ENCODE assay signal across 8 cellular contexts in genomic region chr16:84730406-84731106, GRCh38. TPM values are rescaled to one million over a fixed set of nuclear protein-coding genes. Genes with fewer than 3 reads are reported as not detected.
DNase-seq lines count a peak whose midpoint lies in the region; ATAC-seq and TF ChIP-seq lines count a peak whose summit lies in the region.

No MANE protein-coding gene starts in this region.

- no peaks in the 10 kb centered on the region for H3K27me3 ChIP-seq in IMR-90 (ENCODE audit: control insufficient read depth, insufficient read depth, low read length)

- H2AK9ac ChIP-seq in IMR-90 (replicated peaks; ENCODE audit: low read depth, low read length, poor library complexity): no peak overlapping the region

- peaks cover 3% of the 10 kb centered on the region for H3K9me1 ChIP-seq in IMR-90 (ENCODE audit: insufficient read depth, low read length)

- no CpG with 5 or more reads among the region's 9 CpGs for WGBS in IMR-90 (ENCODE audit: extremely low coverage in 2 of 2, insufficient read length in 1 of 2), 2 experiments

- H3K36me3 Mint-ChIP-seq in T-cell: peaks cover 4% of the 10 kb centered on the region

- peak overlapping the region; percentile 39; the same call in 1 of the 2 replicates for H3K4me2 ChIP-seq in IMR-90 (ENCODE audit: low read depth, low read length)

- H2AFZ ChIP-seq in IMR-90 (replicated peaks; ENCODE audit: low read length, poor library complexity): no peak overlapping the region

- H4K91ac ChIP-seq in IMR-90 (ENCODE audit: insufficient read depth, low read depth, low read length): no peak overlapping the region

- no peak overlapping the region for H3K18ac ChIP-seq in IMR-90 (ENCODE audit: low read depth, low read length)

- DNase-seq in CD1c-positive myeloid dendritic cell (ENCODE audit: extremely low spot score) (peak; percentile 75), IMR-90 (peak; percentile 97), T-cell (peak in 9 of 34 experiments; percentile 4 to 38 (median 21)), epithelial cell of esophagus (ENCODE audit: low read depth) (peak; percentile 92), mucosa of gallbladder (ENCODE audit: low spot score) (peak; percentile 73)

- peak overlapping the region; percentile 98 for H2BK5ac ChIP-seq in IMR-90 (ENCODE audit: low read depth, low read length, poor library complexity, severe bottlenecking)

- no peak overlapping the region; the same call in 1 of the 2 replicates for H3K4ac ChIP-seq in IMR-90 (ENCODE audit: low read depth, low read length)

- ATAC-seq in GM18861 (IDR thresholded peaks at IDR 0.05; ENCODE audit: unreplicated experiment) (peak; percentile 53), IMR-90 (ENCODE audit: low read depth) (peak; percentile 85), T-cell (replicated peaks in 1 of 4) (peak in 3 of 4 experiments; percentile 52 to 84 (median 55)), GM19023 (IDR thresholded peaks at IDR 0.05; ENCODE audit: unreplicated experiment) (no peak), HG03520 (IDR thresholded peaks at IDR 0.05; ENCODE audit: unreplicated experiment) (no peak)

- no peak overlapping the region for H2AK5ac ChIP-seq in IMR-90 (ENCODE audit: low read depth, low read length)

- H3K9me3 ChIP-seq in IMR-90 (ENCODE audit: control insufficient read depth, insufficient read depth, low read length): no peaks in the 10 kb centered on the region

- in situ Hi-C loops in IMR-90 (cut with MboI; ENCODE audit: low sequenced_read_pairs): no loop called here

- no peak overlapping the region; the same call in 1 of the 2 replicates for H2BK20ac ChIP-seq in IMR-90 (ENCODE audit: low read depth, low read length)

- peak overlapping the region; percentile 38 to 74 for H3K27ac Mint-ChIP-seq in T-cell

- TF ChIP-seq CTCF in IMR-90 (conservative IDR thresholded peaks at IDR 0.05; ENCODE audit: low read depth, low read length) (no peak), epithelial cell of esophagus (IDR thresholded peaks at IDR 0.05; ENCODE audit: insufficient read depth, low read depth, low read length, missing control alignments) (no peak)

- peak overlapping the region; percentile 94; the same call in 1 of the 2 replicates for H2BK120ac ChIP-seq in IMR-90 (ENCODE audit: low read depth, low read length)

- H3K79me1 ChIP-seq in IMR-90 (ENCODE audit: low read depth in 1 of 2, low read length in 2 of 2): peaks cover 9 to 58% of the 10 kb centered on the region in 2 experiments; a peak in 3 of 4 replicates

- peaks cover 9% of the 10 kb centered on the region for H4K20me1 ChIP-seq in IMR-90 (ENCODE audit: insufficient read depth, low read length)

- H3K23ac ChIP-seq in IMR-90 (ENCODE audit: low read depth, low read length): no peak overlapping the region; the same call in 1 of the 2 replicates

- peak overlapping the region in 1 of 3 donors; percentile 36 for H3K4me3 Mint-ChIP-seq in T-cell

- H3K9me3 Mint-ChIP-seq in T-cell: no peaks in the 10 kb centered on the region

- peak overlapping the region in 1 of 2 experiments; percentile 94; a peak in 1 of 4 replicates for H4K8ac ChIP-seq in IMR-90 (ENCODE audit: low read depth in 2 of 2, low read length in 2 of 2)

- no peak overlapping the region for H3K14ac ChIP-seq in IMR-90 (replicated peaks; ENCODE audit: low read depth, low read length)

- no peak overlapping the region for H4K5ac ChIP-seq in IMR-90 (ENCODE audit: low read depth, low read length)

- BruUV-seq in IMR-90 (replicated peaks; lab: Mats Ljungman, UMichigan): no TSS peak

- peaks cover 53 to 58% (median 55%) of the 10 kb centered on the region in 3 donors for H3K4me1 Mint-ChIP-seq in T-cell

- TF ChIP-seq POLR2A in IMR-90 (IDR thresholded peaks at IDR 0.05; ENCODE audit: low read depth, low read length): peak; percentile 52; the same call in 1 of the 2 replicates

- H3K56ac ChIP-seq in IMR-90 (ENCODE audit: extremely low read depth, insufficient read depth, low read length): peak overlapping the region; percentile 90; the same call in 1 of the 2 replicates

- TF ChIP-seq RAD21 in IMR-90 (IDR thresholded peaks at IDR 0.05; ENCODE audit: low read length): no peak

- H3K4me1 ChIP-seq in IMR-90 (ENCODE audit: control insufficient read depth, insufficient read depth, low read length): peaks cover 17% of the 10 kb centered on the region

- CTCF ChIA-PET in IMR-90 (lab: Yijun Ruan, JAX): interaction anchor here (1.4 kb wide), 2 partner anchors 11 to 23 kb away, joined by 3 to 5 read pairs; no protein-coding TSS in a partner anchor
- CTCF ChIA-PET in T-cell (lab: Charles Lee): interaction anchor here in 1 of 2 donors (0.5 to 1.8 kb wide), 6 partner anchors 8 to 108 kb away, joined by 3 to 18 read pairs (median 6); no protein-coding TSS in a partner anchor

- POLR2A ChIA-PET in IMR-90 (lab: Charles Lee; ENCODE audit: unreplicated experiment) (no interaction called here), T-cell (lab: Charles Lee) (interaction anchor here in 1 of 2 donors (0.6 to 1.3 kb wide), 2 partner anchors 20 to 79 kb away, joined by 3 to 7 read pairs; no protein-coding TSS in a partner anchor)

- no peak overlapping the region for H2BK15ac ChIP-seq in IMR-90 (ENCODE audit: low read depth, low read length)

- dilution Hi-C loops in IMR-90 (cut with HindIII; ENCODE audit: low sequenced_read_pairs, unreplicated experiment): no loop called here

- no peaks in the 10 kb centered on the region; the same call in 1 of the 2 replicates for H3K36me3 ChIP-seq in IMR-90 (ENCODE audit: control insufficient read depth, insufficient read depth, low read length)

- H3K9ac ChIP-seq in IMR-90 (ENCODE audit: low read depth, low read length): no peak overlapping the region; the same call in 1 of the 2 replicates

- H3K4me3 ChIP-seq in IMR-90 (ENCODE audit: insufficient read depth, low read depth, low read length) (no peak overlapping the region), epithelial cell of esophagus (ENCODE audit: low read length) (no peak overlapping the region)

- intact Hi-C loops in IMR-90 (cut with micrococcal nuclease): no loop called here

- no peaks in the 10 kb centered on the region for H3K27me3 Mint-ChIP-seq in T-cell

- peak overlapping the region; percentile 50; the same call in 1 of the 2 replicates for H3K27ac ChIP-seq in IMR-90 (ENCODE audit: insufficient read depth, low read length)

TF ChIP-seq in IMR-90, 13 proteins besides CTCF, POLR2A, EP300 and RAD21:
- no peak for TF ChIP-seq USF2 (IDR thresholded peaks at IDR 0.05; ENCODE audit: low read depth, low read length)
- no peak for TF ChIP-seq CEBPB (IDR thresholded peaks at IDR 0.05; ENCODE audit: low read depth, low read length)
- TF ChIP-seq NFE2L2 (IDR thresholded peaks at IDR 0.05; ENCODE audit: low read depth, low read length): peak; percentile 62; the same call in 1 of the 2 replicates
- TF ChIP-seq FOS (IDR thresholded peaks at IDR 0.05; ENCODE audit: low read depth, low read length): peak; percentile 85; the same call in 1 of the 2 replicates
- peak; percentile 64; the same call in 1 of the 2 replicates for TF ChIP-seq BHLHE40 (IDR thresholded peaks at IDR 0.05; ENCODE audit: low read depth, low read length)
- no peak for TF ChIP-seq ELK1 (IDR thresholded peaks at IDR 0.05; ENCODE audit: borderline replicate concordance, low read depth, low read length)

RNA-seq across cellular contexts. Expression of gene USP10, which starts 30.8 kb away (rescaled TPM):
- total RNA-seq in IMR-90 (2012; rRNA removed) (54.3 and 61.9 TPM in 2 replicates), T-cell (100 to 1,000 TPM in 3 of 5 donors, 10 to 100 TPM in 2; 80.4 to 122 (median 104) TPM), mucosa of gallbladder (60.8 TPM)
- polyA plus RNA-seq in IMR-90 (2012; rRNA removed): 79.0 and 85.5 TPM in 2 replicates
- 33.5 and 44.0 TPM in 2 replicates for polyA plus RNA-seq in IMR-90 (2012; cell fraction: cytosol; rRNA removed)
- polyA plus RNA-seq in IMR-90 (2012; cell fraction: nucleus; rRNA removed; ENCODE audit: low replicate concordance): 67.7 and 84.6 TPM in 2 replicates

Comparison
In these comparisons a context has a peak if more than half of its experiments do, and no peak if none do; other contexts are left out.
1. ATAC-seq: peak in GM18861 (single experiment), IMR-90 (single experiment) and T-cell (3 of 4); none in GM19023 (single experiment) and HG03520 (single experiment).